In the genomic region with DNA sequence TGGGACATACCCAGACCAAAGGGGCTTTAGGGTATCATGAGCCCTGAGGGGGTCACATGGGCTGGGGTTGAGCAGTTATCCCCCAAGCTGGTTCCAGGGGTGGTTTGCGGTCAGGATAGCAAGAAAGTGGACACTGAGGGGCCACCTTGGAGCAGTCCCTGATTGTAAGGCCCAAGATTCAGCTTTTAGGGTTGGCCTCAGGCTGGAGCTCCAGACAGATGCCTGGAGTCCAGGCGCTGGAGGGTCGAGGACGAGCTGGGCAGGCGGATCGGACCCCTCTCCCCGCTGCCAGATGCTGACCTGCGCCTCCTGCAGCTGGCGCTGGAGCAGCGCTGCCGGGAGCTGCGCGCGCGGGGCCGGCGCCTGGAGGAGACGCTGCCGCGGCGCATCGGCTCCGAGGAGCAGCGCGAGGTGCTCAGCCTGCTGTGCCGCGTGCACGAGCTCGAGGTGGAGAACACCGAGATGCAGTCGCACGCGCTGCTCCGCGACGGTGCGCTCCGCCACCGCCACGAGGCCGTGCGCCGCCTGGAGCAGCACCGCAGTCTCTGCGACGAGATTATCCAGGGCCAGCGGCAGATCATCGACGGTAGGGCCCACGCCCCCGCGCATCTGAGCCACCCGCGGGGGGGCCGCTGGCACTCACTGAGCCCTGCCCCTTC, we compare ENCODE assay signal across 1 cellular context.
TF ChIP-seq lines count a peak whose summit lies in the region.

No MANE protein-coding gene starts in this region.

TF ChIP-seq in IMR-90, 13 proteins besides CTCF, POLR2A, EP300 and RAD21:
- TF ChIP-seq, protein P1, sequence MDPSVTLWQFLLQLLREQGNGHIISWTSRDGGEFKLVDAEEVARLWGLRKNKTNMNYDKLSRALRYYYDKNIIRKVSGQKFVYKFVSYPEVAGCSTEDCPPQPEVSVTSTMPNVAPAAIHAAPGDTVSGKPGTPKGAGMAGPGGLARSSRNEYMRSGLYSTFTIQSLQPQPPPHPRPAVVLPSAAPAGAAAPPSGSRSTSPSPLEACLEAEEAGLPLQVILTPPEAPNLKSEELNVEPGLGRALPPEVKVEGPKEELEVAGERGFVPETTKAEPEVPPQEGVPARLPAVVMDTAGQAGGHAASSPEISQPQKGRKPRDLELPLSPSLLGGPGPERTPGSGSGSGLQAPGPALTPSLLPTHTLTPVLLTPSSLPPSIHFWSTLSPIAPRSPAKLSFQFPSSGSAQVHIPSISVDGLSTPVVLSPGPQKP (IDR thresholded peaks at IDR 0.05; ENCODE audit: borderline replicate concordance, low read depth, low read length): no peak
- TF ChIP-seq RFX5 (IDR thresholded peaks at IDR 0.05; ENCODE audit: low read depth, low read length): no peak
- no peak for TF ChIP-seq MAZ (IDR thresholded peaks at IDR 0.05; ENCODE audit: borderline replicate concordance, low read depth, low read length)
- no peak for TF ChIP-seq RCOR1 (IDR thresholded peaks at IDR 0.05; ENCODE audit: insufficient replicate concordance, low read length)
- TF ChIP-seq FOS (IDR thresholded peaks at IDR 0.05; ENCODE audit: low read depth, low read length): no peak
- no peak for TF ChIP-seq SMC3 (IDR thresholded peaks at IDR 0.05; ENCODE audit: low read depth, low read length)
- no peak for TF ChIP-seq NFE2L2 (IDR thresholded peaks at IDR 0.05; ENCODE audit: low read depth, low read length)
- TF ChIP-seq CEBPB (IDR thresholded peaks at IDR 0.05; ENCODE audit: low read depth, low read length): no peak
- no peak for TF ChIP-seq MAFK (IDR thresholded peaks at IDR 0.05; ENCODE audit: low read depth, low read length)
- no peak for TF ChIP-seq MXI1 (IDR thresholded peaks at IDR 0.05; ENCODE audit: borderline replicate concordance, low read depth, low read length)
- no peak for TF ChIP-seq BHLHE40 (IDR thresholded peaks at IDR 0.05; ENCODE audit: low read depth, low read length)
- TF ChIP-seq, protein P2, sequence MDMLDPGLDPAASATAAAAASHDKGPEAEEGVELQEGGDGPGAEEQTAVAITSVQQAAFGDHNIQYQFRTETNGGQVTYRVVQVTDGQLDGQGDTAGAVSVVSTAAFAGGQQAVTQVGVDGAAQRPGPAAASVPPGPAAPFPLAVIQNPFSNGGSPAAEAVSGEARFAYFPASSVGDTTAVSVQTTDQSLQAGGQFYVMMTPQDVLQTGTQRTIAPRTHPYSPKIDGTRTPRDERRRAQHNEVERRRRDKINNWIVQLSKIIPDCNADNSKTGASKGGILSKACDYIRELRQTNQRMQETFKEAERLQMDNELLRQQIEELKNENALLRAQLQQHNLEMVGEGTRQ (IDR thresholded peaks at IDR 0.05; ENCODE audit: low read depth, low read length): no peak
- no peak for TF ChIP-seq CHD1 (IDR thresholded peaks at IDR 0.05; ENCODE audit: low read depth, low read length)
